In the genomic region with DNA sequence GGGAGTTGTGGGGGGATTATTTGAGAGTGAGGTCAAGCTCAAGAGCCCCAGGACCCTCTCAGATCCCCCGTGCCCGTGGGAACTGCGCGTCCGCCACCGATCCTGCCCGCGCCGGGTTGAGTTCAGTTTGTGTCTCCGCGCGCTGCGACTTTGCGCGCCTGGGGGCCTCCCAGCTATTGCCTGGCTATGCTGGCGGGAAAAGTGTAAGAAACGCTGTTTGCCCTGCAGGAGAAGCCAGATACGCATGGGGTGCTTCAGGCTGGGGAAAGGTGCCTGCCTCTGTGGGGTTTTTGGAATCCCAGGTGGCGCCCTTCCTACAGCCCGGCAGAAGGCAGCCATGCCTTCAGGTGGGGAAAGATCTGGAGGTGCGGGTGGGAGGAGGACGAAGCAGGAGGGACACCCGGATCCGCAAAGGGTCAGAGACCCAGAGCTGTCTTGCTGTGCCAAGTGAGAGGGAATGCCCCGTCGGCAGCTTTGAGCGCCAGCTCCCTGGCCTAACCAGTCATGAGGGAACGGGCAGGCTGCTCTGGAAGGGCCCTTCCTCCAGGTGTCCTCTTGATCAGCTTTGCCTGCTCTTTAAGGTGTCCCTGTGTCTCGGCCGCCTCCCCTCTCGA, we compare ENCODE assay signal across 8 cellular contexts. TPM values are rescaled to one million over a fixed set of nuclear protein-coding genes. Genes with fewer than 3 reads are reported as not detected.
DNase-seq lines count a peak whose midpoint lies in the region; ATAC-seq, FAIRE-seq and TF ChIP-seq lines count a peak whose summit lies in the region.

No MANE protein-coding gene starts in this region.

- H3K27ac Mint-ChIP-seq in mesothelial cell of epicardium: peak overlapping the region; percentile 99

- 49 to 57% methylated on average over 31 of the region's 31 CpGs for WGBS in heart right ventricle, 2 donors

- H3K4me3 ChIP-seq in heart right ventricle (peak overlapping the region; percentile 15 to 60 (median 50)), bronchial epithelial cell (ENCODE audit: low read depth, low read length) (peak overlapping the region; percentile 40), uterus (peak overlapping the region; percentile 37 to 43)

- H3K4me1 ChIP-seq in heart right ventricle (peaks cover 18 to 46% (median 35%) of the 10 kb centered on the region in 9 donors), uterus (peaks cover 8 to 21% of the 10 kb centered on the region in 2 donors)

- DNase-seq in heart right ventricle (peak in 1 of 2 donors; percentile 21), Right ventricle myocardium inferior (ENCODE audit: missing footprints) (no peak), bronchial epithelial cell (ENCODE audit: low read depth) (no peak), mesothelial cell of epicardium (ENCODE audit: low spot score in 2 of 2, unreplicated experiment in 2 of 2) (peak in 1 of 2 experiments; percentile 51), uterus (no peak), NCI-H748 treated with DMSO at 0.1 percent for 48 hours (lab: John Stamatoyannopoulos, UW) (no peak)

- H3K27ac ChIP-seq in heart right ventricle (peak overlapping the region; percentile 92 to 100 (median 98)), uterus (peak overlapping the region; percentile 99 to 100)

- H3K27me3 Mint-ChIP-seq in mesothelial cell of epicardium (ENCODE audit: low read depth): no peaks in the 10 kb centered on the region

- H3K9me3 ChIP-seq in heart right ventricle (no peaks in the 10 kb centered on the region), uterus (no peaks in the 10 kb centered on the region)

- H3K4me1 Mint-ChIP-seq in mesothelial cell of epicardium: peaks cover 49% of the 10 kb centered on the region

- no peaks in the 10 kb centered on the region for H3K36me3 ChIP-seq in heart right ventricle
- no peaks in the 10 kb centered on the region for H3K36me3 ChIP-seq in bronchial epithelial cell (ENCODE audit: control insufficient read depth, insufficient read depth, low read length)
- no peaks in the 10 kb centered on the region for H3K36me3 ChIP-seq in uterus

- H3K36me3 Mint-ChIP-seq in mesothelial cell of epicardium: no peaks in the 10 kb centered on the region

- no peaks in the 10 kb centered on the region for H3K9me3 Mint-ChIP-seq in mesothelial cell of epicardium

- TF ChIP-seq POLR2A in uterus (IDR thresholded peaks at IDR 0.05): no peak

- H3K27me3 ChIP-seq in heart right ventricle: peaks cover 0 to 23% (median 0%) of the 10 kb centered on the region in 7 donors
- H3K27me3 ChIP-seq in bronchial epithelial cell (ENCODE audit: control insufficient read depth, insufficient read depth, low read length): no peaks in the 10 kb centered on the region
- no peaks in the 10 kb centered on the region for H3K27me3 ChIP-seq in uterus

- peak overlapping the region; percentile 71 for H3K4me3 Mint-ChIP-seq in mesothelial cell of epicardium

- TF ChIP-seq CTCF in heart right ventricle (IDR thresholded peaks at IDR 0.05) (peak in 1 of 9 donors; percentile 9), bronchial epithelial cell (IDR thresholded peaks at IDR 0.05; ENCODE audit: insufficient read depth, low read length, severe bottlenecking) (no peak), mesothelial cell of epicardium (IDR thresholded peaks at IDR 0.05; ENCODE audit: unreplicated experiment) (no peak), uterus (IDR thresholded peaks at IDR 0.05) (no peak)

- ATAC-seq in heart right ventricle (no peak), Right ventricle myocardium inferior (no peak), GM18867 (IDR thresholded peaks at IDR 0.05; ENCODE audit: unreplicated experiment) (no peak), GM19395 (IDR thresholded peaks at IDR 0.05; ENCODE audit: unreplicated experiment) (no peak)

- FAIRE-seq in bronchial epithelial cell (lab: Jason Lieb, UNC): no peak

- intact Hi-C loops in heart right ventricle (cut with DNase I): loop anchor here in 5 of 10 donors (2.0 to 10.0 kb wide), 3 partner anchors 28 to 170 kb away; a partner anchor contains a TSS
- intact Hi-C loops in Right ventricle myocardium inferior (cut with DNase I): no loop called here
- intact Hi-C loops in uterus (cut with DNase I; ENCODE audit: low total_unique reads): no loop called here

RNA-seq across cellular contexts. Expression of a gene that starts 22.5 kb away (rescaled TPM):
- total RNA-seq in heart right ventricle (not detected), Right ventricle myocardium inferior (not detected), bronchial epithelial cell (not detected in 2 replicates), mesothelial cell of epicardium (not detected in 3 replicates), uterus (not detected)
- not detected for polyA plus RNA-seq in heart right ventricle
